In the genomic region with DNA sequence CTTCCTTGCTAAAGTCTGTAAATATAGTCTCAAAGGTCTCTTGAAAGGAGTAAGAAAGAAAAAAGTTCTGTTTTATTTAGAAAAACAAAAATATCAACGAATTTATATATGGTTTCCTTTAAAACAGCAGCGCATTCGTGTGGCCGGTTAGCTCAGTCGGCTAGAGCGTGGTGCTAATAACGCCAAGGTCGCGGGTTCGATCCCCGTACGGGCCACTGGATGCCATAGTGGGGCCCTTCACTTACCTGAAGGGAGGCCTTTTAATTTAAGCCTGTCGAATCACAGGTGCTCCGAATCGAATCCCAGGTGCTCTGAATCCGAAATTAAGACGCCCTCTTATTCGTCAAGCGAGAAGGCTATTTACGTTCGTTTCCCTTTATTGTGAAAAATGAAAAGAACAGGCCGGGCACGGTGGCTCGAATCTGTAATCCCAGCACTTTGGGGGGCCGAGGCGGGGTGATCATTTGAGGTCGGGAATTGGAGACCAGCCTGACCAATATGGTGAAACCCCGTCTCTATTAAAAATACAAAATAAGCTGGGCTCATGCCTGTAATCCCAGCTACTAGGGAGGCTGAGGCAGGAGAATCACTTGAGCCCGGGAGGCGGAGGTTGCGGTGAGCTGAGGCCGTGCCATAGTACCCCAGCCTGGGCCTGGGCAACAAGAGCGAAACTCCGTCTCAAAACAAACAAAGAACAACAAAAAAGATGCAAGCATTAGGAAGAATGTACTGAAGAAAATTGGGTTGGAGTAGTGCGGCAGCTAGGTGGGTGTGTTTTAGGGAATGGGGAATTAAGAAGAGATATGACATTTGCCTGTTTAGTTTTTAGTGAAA, we compare ENCODE assay signal across 8 cellular contexts.
DNase-seq lines count a peak whose midpoint lies in the region; ATAC-seq and TF ChIP-seq lines count a peak whose summit lies in the region.

No MANE protein-coding gene starts in this region.

- DNase-seq in 8988T, result peak; percentile 42
- DNase-seq in NCI-H446 treated with DMSO at 0.1 percent for 48 hours (lab: John Stamatoyannopoulos, UW), result peak; percentile 61
- DNase-seq in activated CD8-positive, alpha-beta memory T cell treated with anti-CD3 and anti-CD28 coated beads, Interleukin-2, amount 10 ng/mL, durations not matched to agents 7 days and 5 days, result peak; percentile 74
- DNase-seq in glutamatergic neuron, result peak; percentile 58
- DNase-seq in stimulated activated CD4-positive, alpha-beta T cell treated with anti-CD3 and anti-CD28 coated beads, Interleukin-2, amount 100 ng/mL, for 24 hours, result peak; percentile 59 to 86
- DNase-seq in mesenteric fat pad (ENCODE audit: low spot score), result no peak

- peak overlapping the region; percentile 51 for H3K4me3 Mint-ChIP-seq in activated CD8-positive, alpha-beta memory T cell treated with anti-CD3 and anti-CD28 coated beads, Interleukin-2, amount 10 ng/mL, durations not matched to agents 7 days and 5 days
- peak overlapping the region; percentile 88 for H3K4me3 Mint-ChIP-seq in glutamatergic neuron (ENCODE audit: unreplicated experiment)

- peaks cover 52% of the 10 kb centered on the region for H3K4me1 Mint-ChIP-seq in activated CD8-positive, alpha-beta memory T cell treated with anti-CD3 and anti-CD28 coated beads, Interleukin-2, amount 10 ng/mL, durations not matched to agents 7 days and 5 days
- H3K4me1 Mint-ChIP-seq in glutamatergic neuron (ENCODE audit: low read depth, unreplicated experiment), result peaks cover 14% of the 10 kb centered on the region

- no peaks in the 10 kb centered on the region for H3K36me3 Mint-ChIP-seq in activated CD8-positive, alpha-beta memory T cell treated with anti-CD3 and anti-CD28 coated beads, Interleukin-2, amount 10 ng/mL, durations not matched to agents 7 days and 5 days
- H3K36me3 Mint-ChIP-seq in glutamatergic neuron (ENCODE audit: unreplicated experiment), result no peaks in the 10 kb centered on the region

- peak; percentile 38 for ATAC-seq in activated CD8-positive, alpha-beta memory T cell treated with anti-CD3 and anti-CD28 coated beads, Interleukin-2, amount 10 ng/mL, durations not matched to agents 7 days and 5 days
- ATAC-seq in GM18520 (IDR thresholded peaks at IDR 0.05; ENCODE audit: unreplicated experiment), result no peak

- CTCF ChIA-PET in activated CD8-positive, alpha-beta memory T cell treated with anti-CD3 and anti-CD28 coated beads, Interleukin-2, amount 10 ng/mL, durations not matched to agents 7 days and 5 days (lab: Charles Lee), result interaction anchor here (0.5 to 2.3 kb wide), 3 partner anchors 19 to 166 kb away, joined by 3 to 8 read pairs (median 5); no protein-coding TSS in a partner anchor

- peak overlapping the region; percentile 27 for H3K4me3 ChIP-seq in GM12875 (ENCODE audit: low read depth, low read length)

- peak overlapping the region; percentile 39 for H3K27ac Mint-ChIP-seq in activated CD8-positive, alpha-beta memory T cell treated with anti-CD3 and anti-CD28 coated beads, Interleukin-2, amount 10 ng/mL, durations not matched to agents 7 days and 5 days
- H3K27ac Mint-ChIP-seq in glutamatergic neuron (ENCODE audit: unreplicated experiment), result peak overlapping the region; percentile 8

- peaks cover 76% of the 10 kb centered on the region for H3K27me3 Mint-ChIP-seq in activated CD8-positive, alpha-beta memory T cell treated with anti-CD3 and anti-CD28 coated beads, Interleukin-2, amount 10 ng/mL, durations not matched to agents 7 days and 5 days
- peaks cover 35% of the 10 kb centered on the region for H3K27me3 Mint-ChIP-seq in glutamatergic neuron (ENCODE audit: unreplicated experiment)

- H3K9me3 Mint-ChIP-seq in activated CD8-positive, alpha-beta memory T cell treated with anti-CD3 and anti-CD28 coated beads, Interleukin-2, amount 10 ng/mL, durations not matched to agents 7 days and 5 days (ENCODE audit: low read depth), result no peaks in the 10 kb centered on the region
- H3K9me3 Mint-ChIP-seq in glutamatergic neuron (ENCODE audit: unreplicated experiment), result peaks cover 17% of the 10 kb centered on the region

- no peak for TF ChIP-seq CTCF in GM12875 (IDR thresholded peaks at IDR 0.05; ENCODE audit: borderline replicate concordance, insufficient read depth, low read depth, low read length)
- no peak for TF ChIP-seq CTCF in glutamatergic neuron (IDR thresholded peaks at IDR 0.05; ENCODE audit: partially characterized antibody, unreplicated experiment)
